1 cellular context compared by ENCODE assay signal in genomic region chr2:72685666-72686065, GRCh38.
TF ChIP-seq lines count a peak whose summit lies in the region.

No MANE protein-coding gene starts in this region.

TF ChIP-seq in endothelial cell of umbilical vein, 7 proteins besides CTCF, POLR2A, EP300 and RAD21 (continued from another document):
- no peak for TF ChIP-seq GATA2 (IDR thresholded peaks at IDR 0.05; ENCODE audit: insufficient read depth, insufficient read length, low read depth, low read length)
TF ChIP-seq in endothelial cell of umbilical vein: peak in this region for 0.
